Comparison of ENCODE assay signal across 28 cellular contexts in the genomic region with DNA sequence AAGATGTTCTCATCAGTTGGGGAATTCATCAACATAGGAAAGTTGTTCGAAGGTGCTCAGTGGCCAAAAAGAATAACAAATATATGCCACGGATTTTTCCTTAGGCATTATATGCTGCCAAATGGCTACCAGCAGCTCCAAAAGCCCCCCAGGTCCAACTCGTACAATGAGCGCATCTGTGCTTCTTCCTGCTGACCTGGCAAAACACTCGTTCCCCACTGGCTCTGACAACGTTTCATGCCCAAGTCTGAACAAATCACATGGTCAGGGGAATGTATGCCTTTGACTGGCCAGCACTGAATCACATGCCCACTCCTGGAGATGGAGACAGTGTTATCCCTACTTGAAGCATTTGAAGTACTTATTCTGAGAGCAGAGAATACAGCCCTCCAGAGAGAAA. TPM values are rescaled to one million over a fixed set of nuclear protein-coding genes. Genes with fewer than 3 reads are reported as not detected.
"Had no signal": no experiment of that assay in that cellular context is flagged by ENCODE, and none has a peak within 500 bp of the region (broad histone marks: within the 10 kb centered on the region; RNA-seq: fewer than 3 reads in every experiment).

No MANE protein-coding gene starts in this region.

- H3K9me3 ChIP-seq: left lung, lower lobe of right lung, mucosa of descending colon, ovary, right atrium auricular region, stomach, testis, thyroid gland, transverse colon, vagina had no signal

- DNase-seq: hippocampal formation; immature natural killer cell; kidney; left colon; left lung; lower lobe of right lung; midbrain; mucosa of descending colon; naive thymus-derived CD4-positive, alpha-beta T cell; ovary; stimulated activated CD4-positive, alpha-beta T cell treated with anti-CD3 and anti-CD28 coated beads, Interleukin-12 subunit alpha, Interleukin-12 subunit beta, amount 100 ng/mL, for 4 hours; stimulated activated CD4-positive, alpha-beta T cell treated with anti-CD3 and anti-CD28 coated beads, Interleukin-15, amount 100 ng/mL, for 24 hours; stimulated activated CD4-positive, alpha-beta T cell treated with anti-CD3 and anti-CD28 coated beads, Interleukin-2, amount 100 ng/mL, for 24 hours; stimulated activated CD4-positive, alpha-beta T cell treated with anti-CD3 and anti-CD28 coated beads, Interleukin-4, amount 100 ng/mL, for 1 hour; stimulated activated naive B cell treated with anti-CD40 and anti-IgM and Interleukin-4, amounts not matched to agents 10 μg/mL and 1 μg/mL and 100 μg/mL, for 72 hours; stimulated activated naive CD8-positive, alpha-beta T cell treated with anti-CD3 and anti-CD28 coated beads, Interleukin-15, Interleukin-2, amounts not matched to agents 100 U/mL and 50 U/mL, for 24 hours; stomach; testis; thyroid gland; transverse colon had no signal

- FAIRE-seq: islet of Langerhans, kidney had no signal

- H3K27me3 ChIP-seq: left lung, ovary, right atrium auricular region, stomach, testis, thyroid gland, transverse colon, vagina had no signal

- H3K4me3 ChIP-seq: left lung, lower lobe of right lung, mucosa of descending colon, ovary, right atrium auricular region, skin epidermis, stomach, testis, thyroid gland, transverse colon, vagina had no signal

- H3K27ac ChIP-seq: left lung, lower lobe of right lung, ovary, right atrium auricular region, skin epidermis, stomach, testis, thyroid gland, transverse colon, vagina had no signal

- H3K4me1 ChIP-seq: thyroid gland, vagina had no signal

- H3K36me3 ChIP-seq: left lung, lower lobe of right lung, ovary, right atrium auricular region, stomach, thyroid gland, transverse colon, vagina had no signal

- ATAC-seq: left colon; left lung; lower lobe of right lung; mucosa of descending colon; naive thymus-derived CD4-positive, alpha-beta T cell; natural killer cell treated with Interleukin-12 subunit alpha and Interleukin-12 subunit beta and Interleukin-15 and Interleukin-18, amount 100 ng/mL, for 72 hours; sciatic nerve; stimulated activated naive B cell treated with anti-CD40 and anti-IgM and Interleukin-4, amounts not matched to agents 10 μg/mL and 1 μg/mL and 100 μg/mL, for 72 hours; stimulated activated naive CD8-positive, alpha-beta T cell treated with anti-CD3 and anti-CD28 coated beads, Interleukin-15, Interleukin-2, amounts not matched to agents 100 U/mL and 50 U/mL, for 24 hours had no signal

RNA-seq across cellular contexts. Expression of gene SPP1, which starts 59.9 kb away (rescaled TPM):
- total RNA-seq: myocyte; natural killer cell treated with Interleukin-12 subunit alpha and Interleukin-12 subunit beta and Interleukin-15 and Interleukin-18, amount 100 ng/mL, for 72 hours; pulmonary artery endothelial cell had no signal
- polyA plus RNA-seq: immature natural killer cell; naive thymus-derived CD4-positive, alpha-beta T cell had no signal
